13 cellular contexts compared by ENCODE assay signal in the genomic region with DNA sequence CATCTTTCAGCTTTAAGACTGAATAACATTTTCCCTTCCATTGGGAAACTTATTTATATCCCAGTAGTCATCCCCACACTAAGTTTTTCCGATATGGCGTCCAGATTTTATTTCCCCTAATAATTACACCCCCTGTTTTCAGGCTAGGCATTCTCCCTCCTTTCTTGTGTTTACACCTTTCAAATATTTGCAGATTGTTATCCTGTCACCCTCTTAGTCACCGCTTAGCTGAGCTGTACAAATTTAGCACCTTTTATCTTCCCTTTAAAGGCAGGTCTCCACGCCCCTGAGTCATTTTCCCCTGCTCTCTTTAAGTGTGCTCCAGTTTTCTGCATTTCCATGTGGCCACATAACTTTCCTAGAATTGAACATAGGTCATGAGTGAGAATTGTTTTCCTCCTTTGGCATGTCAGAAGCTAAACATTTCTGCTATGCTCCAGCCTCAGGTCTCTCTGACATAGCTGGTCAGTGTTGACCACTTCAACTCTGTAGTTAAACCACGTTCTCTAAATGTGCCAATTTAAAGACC. TPM values are rescaled to one million over a fixed set of nuclear protein-coding genes. Genes with fewer than 3 reads are reported as not detected.
A peak's percentile ranks its signal among the peaks of the same experiment; 100 is the strongest.
DNase-seq lines count a peak whose midpoint lies in the region; ATAC-seq lines count a peak whose summit lies in the region.
"Had no signal": no experiment of that assay in that cellular context is flagged by ENCODE, and none has a peak within 500 bp of the region (broad histone marks: within the 10 kb centered on the region; RNA-seq: fewer than 3 reads in every experiment).

No MANE protein-coding gene starts in this region.

- no peak for ATAC-seq in HG03039 (IDR thresholded peaks at IDR 0.05; ENCODE audit: unreplicated experiment)
- ATAC-seq: gastrocnemius medialis had no signal

- peak; percentile 36 for DNase-seq in EH (ENCODE audit: low read depth)
- peak; percentile 9 for DNase-seq in HT-29 (ENCODE audit: low spot score)
- peak; percentile 15 for DNase-seq in amniotic epithelial cell (ENCODE audit: low read depth)
- DNase-seq in lung microvascular endothelial cell (ENCODE audit: low read depth in 2 of 2), result peak; percentile 13 to 33
- DNase-seq in DMS79 treated with DMSO at 0.1 percent for 48 hours (lab: John Stamatoyannopoulos, UW), result no peak
- DNase-seq in inferior parietal cortex (ENCODE audit: extremely low spot score), result no peak
- DNase-seq: activated B cell treated with CpG ODN at 0.5 μM for 24 hours; activated effector memory CD4-positive, alpha-beta T cell treated with anti-CD3 and anti-CD28 coated beads, Interleukin-2, amount 50 U/mL, for 16 hours; gastrocnemius medialis; NCI-H1092 treated with DMSO at 0.1 percent for 48 hours; SK-N-SH; thyroid gland had no signal

RNA-seq across cellular contexts. Expression of a gene that starts 47.4 kb away (rescaled TPM):
- total RNA-seq in HT-29 (2014; rRNA removed; shearing (Covaris generic)), result not detected in 2 replicates
- 0.20 and 0.65 TPM in 2 replicates for total RNA-seq in lung microvascular endothelial cell

Comparison
In these comparisons a context has a peak if more than half of its experiments do, and no peak if none do; other contexts are left out.
1. DNase-seq: peak in EH (single experiment), HT-29 (single experiment), amniotic epithelial cell (single experiment) and lung microvascular endothelial cell (2 of 2); none in DMS79 treated with DMSO at 0.1 percent for 48 hours (single experiment) and inferior parietal cortex (single experiment).